In genomic region chr17:78255953-78256704, GRCh38 we compare ENCODE assay signal across 17 cellular contexts. TPM values are rescaled to one million over a fixed set of nuclear protein-coding genes. Genes with fewer than 3 reads are reported as not detected.
DNase-seq lines count a peak whose midpoint lies in the region; ATAC-seq and TF ChIP-seq lines count a peak whose summit lies in the region.
"Had no signal": no experiment of that assay in that cellular context is flagged by ENCODE, and none has a peak within 500 bp of the region (broad histone marks: within the 10 kb centered on the region; RNA-seq: fewer than 3 reads in every experiment).

No MANE protein-coding gene starts in this region.

- H3K4me3 ChIP-seq in BLaER1 treated with 17β-estradiol and CSF1 and Interleukin-3, amounts not matched to agents 10 nM and 100 nM, result no peak overlapping the region
- H3K4me3 ChIP-seq in CD4-positive, CD25-positive, alpha-beta regulatory T cell (ENCODE audit: low read depth, low read length), result no peak overlapping the region
- H3K4me3 ChIP-seq in mesodermal cell (ENCODE audit: extremely low read depth, insufficient read depth, low read length, poor library complexity, severe bottlenecking) (no peak overlapping the region), colonic mucosa (no peak overlapping the region)
- H3K4me3 ChIP-seq: psoas muscle, thoracic aorta had no signal

- H3K27me3 ChIP-seq in BLaER1 treated with 17β-estradiol and CSF1 and Interleukin-3, amounts not matched to agents 10 nM and 100 nM, result peaks cover 0 to 6% (median 0%) of the 10 kb centered on the region in 11 experiments; a peak in 7 of 22 replicates
- no peaks in the 10 kb centered on the region for H3K27me3 ChIP-seq in CD4-positive, CD25-positive, alpha-beta regulatory T cell (ENCODE audit: control insufficient read depth, insufficient read depth, low read length)
- no peaks in the 10 kb centered on the region for H3K27me3 ChIP-seq in colonic mucosa

- H3K27me3 Mint-ChIP-seq in CD4-positive, CD25-positive, alpha-beta regulatory T cell, result peaks cover 5% of the 10 kb centered on the region
- H3K27me3 Mint-ChIP-seq in WTC11 (ENCODE audit: low read depth), result no peaks in the 10 kb centered on the region
- H3K27me3 Mint-ChIP-seq: activated naive CD4-positive, alpha-beta T cell treated with anti-CD3 and anti-CD28 coated beads, Interleukin-2, amount 50 U/mL, for 24 hours had no signal

- WGBS in mesodermal cell (ENCODE audit: insufficient coverage in 2 of 2), 2 experiments, result 71 to 86% methylated on average over 13 of the region's 14 CpGs

- no peaks in the 10 kb centered on the region for H3K36me3 ChIP-seq in BLaER1 treated with 17β-estradiol and CSF1 and Interleukin-3, amounts not matched to agents 10 nM and 100 nM
- H3K36me3 ChIP-seq in CD4-positive, CD25-positive, alpha-beta regulatory T cell (ENCODE audit: control insufficient read depth, insufficient read depth, low read length), result no peaks in the 10 kb centered on the region
- H3K36me3 ChIP-seq in mesodermal cell (ENCODE audit: control insufficient read depth, insufficient read depth, low read length) (no peaks in the 10 kb centered on the region), colonic mucosa (no peaks in the 10 kb centered on the region)
- H3K36me3 ChIP-seq: thoracic aorta had no signal

- peak overlapping the region in 3 of 4 donors; percentile 71 to 90 (median 74) for H3K4me3 Mint-ChIP-seq in CD4-positive, CD25-positive, alpha-beta regulatory T cell
- H3K4me3 Mint-ChIP-seq in WTC11, result no peak overlapping the region
- no peak overlapping the region for H3K4me3 Mint-ChIP-seq in stimulated activated effector memory CD8-positive, alpha-beta T cell treated with anti-CD3 and anti-CD28 coated beads, Interleukin-12 subunit alpha, Interleukin-12 subunit beta, amount 100 ng/mL, for 72 hours
- H3K4me3 Mint-ChIP-seq: activated CD8-positive, alpha-beta memory T cell treated with anti-CD3 and anti-CD28 coated beads, Interleukin-2, amount 10 ng/mL, durations not matched to agents 7 days and 5 days had no signal

- H3K4me1 Mint-ChIP-seq in CD4-positive, CD25-positive, alpha-beta regulatory T cell, result peaks cover 12 to 81% (median 41%) of the 10 kb centered on the region in 4 donors
- H3K4me1 Mint-ChIP-seq in WTC11, result peaks cover 27% of the 10 kb centered on the region
- peaks cover 42% of the 10 kb centered on the region for H3K4me1 Mint-ChIP-seq in stimulated activated effector memory CD8-positive, alpha-beta T cell treated with anti-CD3 and anti-CD28 coated beads, Interleukin-12 subunit alpha, Interleukin-12 subunit beta, amount 100 ng/mL, for 72 hours

- TF ChIP-seq CTCF in WTC11 (IDR thresholded peaks at IDR 0.05) (no peak), colonic mucosa (IDR thresholded peaks at IDR 0.05) (no peak)

- CTCF ChIA-PET in WTC11 (lab: Charles Lee), result interaction anchor here (0.9 to 4.1 kb wide), 6 partner anchors 13 to 156 kb away, joined by 3 to 17 read pairs (median 4); no protein-coding TSS in a partner anchor

- peak overlapping the region; percentile 78 to 94 (median 81) for H3K27ac Mint-ChIP-seq in CD4-positive, CD25-positive, alpha-beta regulatory T cell
- no peak overlapping the region for H3K27ac Mint-ChIP-seq in WTC11
- no peak overlapping the region for H3K27ac Mint-ChIP-seq in stimulated activated effector memory CD8-positive, alpha-beta T cell treated with anti-CD3 and anti-CD28 coated beads, Interleukin-12 subunit alpha, Interleukin-12 subunit beta, amount 100 ng/mL, for 72 hours
- H3K27ac Mint-ChIP-seq: activated CD8-positive, alpha-beta memory T cell treated with anti-CD3 and anti-CD28 coated beads, Interleukin-2, amount 10 ng/mL, durations not matched to agents 7 days and 5 days had no signal

- no peaks in the 10 kb centered on the region for H4K20me1 ChIP-seq in BLaER1 treated with 17β-estradiol and CSF1 and Interleukin-3, amounts not matched to agents 10 nM and 100 nM

- H3K4me2 ChIP-seq in BLaER1 treated with 17β-estradiol and CSF1 and Interleukin-3, amounts not matched to agents 10 nM and 100 nM, result peak overlapping the region in 10 of 11 experiments; percentile 5 to 98 (median 34); a peak in 15 of 22 replicates

- no peak for ATAC-seq in CD4-positive, CD25-positive, alpha-beta regulatory T cell (ENCODE audit: low read depth in 2 of 2)
- no peak for ATAC-seq in WTC11
- no peak for ATAC-seq in stimulated activated effector memory CD8-positive, alpha-beta T cell treated with anti-CD3 and anti-CD28 coated beads, Interleukin-12 subunit alpha, Interleukin-12 subunit beta, amount 100 ng/mL, for 72 hours
- ATAC-seq: activated CD8-positive, alpha-beta memory T cell treated with anti-CD3 and anti-CD28 coated beads, Interleukin-2, amount 10 ng/mL, durations not matched to agents 7 days and 5 days; psoas muscle had no signal

- H3K9ac ChIP-seq in BLaER1 treated with 17β-estradiol and CSF1 and Interleukin-3, amounts not matched to agents 10 nM and 100 nM, result no peak overlapping the region
- no peak overlapping the region for H3K9ac ChIP-seq in colonic mucosa (ENCODE audit: low read depth in 2 of 2, low read length in 2 of 2)

- peaks cover 56 to 74% (median 65%) of the 10 kb centered on the region in 10 experiments for H3K4me1 ChIP-seq in BLaER1 treated with 17β-estradiol and CSF1 and Interleukin-3, amounts not matched to agents 10 nM and 100 nM
- peaks cover 73% of the 10 kb centered on the region for H3K4me1 ChIP-seq in CD4-positive, CD25-positive, alpha-beta regulatory T cell (ENCODE audit: control insufficient read depth, insufficient read depth, low read length, poor library complexity, severe bottlenecking)
- H3K4me1 ChIP-seq in mesodermal cell (ENCODE audit: control insufficient read depth, insufficient read depth, low read length, poor library complexity, severe bottlenecking) (peaks cover 41% of the 10 kb centered on the region), colonic mucosa (peaks cover 15% of the 10 kb centered on the region)

- H3K36me3 Mint-ChIP-seq in CD4-positive, CD25-positive, alpha-beta regulatory T cell, result no peaks in the 10 kb centered on the region
- no peaks in the 10 kb centered on the region for H3K36me3 Mint-ChIP-seq in WTC11
- no peaks in the 10 kb centered on the region for H3K36me3 Mint-ChIP-seq in stimulated activated effector memory CD8-positive, alpha-beta T cell treated with anti-CD3 and anti-CD28 coated beads, Interleukin-12 subunit alpha, Interleukin-12 subunit beta, amount 100 ng/mL, for 72 hours
- H3K36me3 Mint-ChIP-seq: activated CD8-positive, alpha-beta memory T cell treated with anti-CD3 and anti-CD28 coated beads, Interleukin-2, amount 10 ng/mL, durations not matched to agents 7 days and 5 days; activated naive CD4-positive, alpha-beta T cell treated with anti-CD3 and anti-CD28 coated beads, Interleukin-2, amount 50 U/mL, for 24 hours had no signal

- POLR2A ChIA-PET in WTC11 (lab: Charles Lee), result no interaction called here

- intact Hi-C loops in colonic mucosa (cut with DNase I), result no loop called here

- H3K27ac ChIP-seq in BLaER1 treated with 17β-estradiol and CSF1 and Interleukin-3, amounts not matched to agents 10 nM and 100 nM, result peak overlapping the region in 4 of 11 experiments; percentile 5 to 28 (median 18); a peak in 4 of 22 replicates
- H3K27ac ChIP-seq in CD4-positive, CD25-positive, alpha-beta regulatory T cell (ENCODE audit: insufficient read depth, low read length, poor library complexity, severe bottlenecking), result no peak overlapping the region
- peak overlapping the region; percentile 78 for H3K27ac ChIP-seq in mesodermal cell (ENCODE audit: low read depth, low read length, severe bottlenecking)
- no peak overlapping the region for H3K27ac ChIP-seq in colonic mucosa
- H3K27ac ChIP-seq: C4-2B, psoas muscle, thoracic aorta had no signal

- peaks cover 0 to 1% (median 0%) of the 10 kb centered on the region in 7 donors for H3K9me3 Mint-ChIP-seq in CD4-positive, CD25-positive, alpha-beta regulatory T cell
- H3K9me3 Mint-ChIP-seq in WTC11, result no peaks in the 10 kb centered on the region
- no peaks in the 10 kb centered on the region for H3K9me3 Mint-ChIP-seq in stimulated activated effector memory CD8-positive, alpha-beta T cell treated with anti-CD3 and anti-CD28 coated beads, Interleukin-12 subunit alpha, Interleukin-12 subunit beta, amount 100 ng/mL, for 72 hours
- H3K9me3 Mint-ChIP-seq: activated naive CD4-positive, alpha-beta T cell treated with anti-CD3 and anti-CD28 coated beads, Interleukin-2, amount 50 U/mL, for 24 hours had no signal

- no peaks in the 10 kb centered on the region for H3K9me3 ChIP-seq in BLaER1 treated with 17β-estradiol and CSF1 and Interleukin-3, amounts not matched to agents 10 nM and 100 nM (replicated peaks in 1 of 11)
- no peaks in the 10 kb centered on the region for H3K9me3 ChIP-seq in CD4-positive, CD25-positive, alpha-beta regulatory T cell (ENCODE audit: control insufficient read depth in 2 of 2, low read length in 2 of 2)
- H3K9me3 ChIP-seq in mesodermal cell (ENCODE audit: control insufficient read depth, low read length) (no peaks in the 10 kb centered on the region), colonic mucosa (no peaks in the 10 kb centered on the region)
- H3K9me3 ChIP-seq: psoas muscle, thoracic aorta had no signal

- DNase-seq in CD4-positive, CD25-positive, alpha-beta regulatory T cell, result no peak
- DNase-seq in WTC11 (ENCODE audit: low spot score), result no peak
- no peak for DNase-seq in mesenteric fat pad (ENCODE audit: low spot score)
- DNase-seq in colonic mucosa, result no peak
- DNase-seq in stimulated activated effector memory CD8-positive, alpha-beta T cell treated with anti-CD3 and anti-CD28 coated beads, Interleukin-12 subunit alpha, Interleukin-12 subunit beta, amount 100 ng/mL, for 72 hours (ENCODE audit: low spot score in 2 of 2), result no peak
- DNase-seq: activated CD8-positive, alpha-beta memory T cell treated with anti-CD3 and anti-CD28 coated beads, Interleukin-2, amount 10 ng/mL, durations not matched to agents 7 days and 5 days; caudate nucleus; foreskin fibroblast; NCI-H1694; NCI-H524 treated with DMSO at 0.1 percent for 48 hours; psoas muscle had no signal

TF ChIP-seq in WTC11, 78 proteins besides CTCF, POLR2A, EP300 and RAD21:
- TF ChIP-seq RELA (CRISPR knock-in tag; IDR thresholded peaks at IDR 0.05; ENCODE audit: borderline replicate concordance) (0 out of 2 replicates have a peak, but pooled peaks have one; percentile 34), GTF2I (CRISPR knock-in tag; conservative IDR thresholded peaks at IDR 0.05) (no peak)
TF ChIP-seq in WTC11: peak in this region for 1.

RNA-seq across cellular contexts. Expression of gene TMEM235, which starts 24.7 kb away (rescaled TPM):
- not detected for total RNA-seq in CD4-positive, CD25-positive, alpha-beta regulatory T cell
- polyA plus RNA-seq in CD4-positive, CD25-positive, alpha-beta regulatory T cell, result not detected
- total RNA-seq in WTC11 (2021) (0.24 to 0.41 TPM (median 0.27 TPM) in 3 replicates), mesenteric fat pad (not detected), colonic mucosa (not detected)
- not detected for polyA plus RNA-seq in mesodermal cell (2013, experiment 1 of 2)
- not detected for polyA plus RNA-seq in mesodermal cell (2013, experiment 2 of 2)
- total RNA-seq: activated CD8-positive, alpha-beta memory T cell treated with anti-CD3 and anti-CD28 coated beads, Interleukin-2, amount 10 ng/mL, durations not matched to agents 7 days and 5 days; psoas muscle; RPMI7951; thoracic aorta had no signal
- polyA plus RNA-seq: psoas muscle had no signal

RNA-seq across cellular contexts. Expression of gene BIRC5, which starts 42.1 kb away (rescaled TPM):
- 2.7 TPM for total RNA-seq in CD4-positive, CD25-positive, alpha-beta regulatory T cell
- polyA plus RNA-seq in CD4-positive, CD25-positive, alpha-beta regulatory T cell, result 10 to 100 TPM in 1 of 4 donors, 1 to 10 TPM in 3; 2.8 to 11.5 (median 7.5) TPM
- 115 to 117 TPM (median 117 TPM) in 3 replicates for total RNA-seq in WTC11 (2021)
- 67.6 TPM for polyA plus RNA-seq in mesodermal cell (2013, experiment 1 of 2)
- polyA plus RNA-seq in mesodermal cell (2013, experiment 2 of 2), result 73.0 TPM
- not detected for total RNA-seq in mesenteric fat pad
- 10 to 100 TPM; 15.2 to 77.1 TPM for total RNA-seq in colonic mucosa

Comparison
In these comparisons a context has a peak if more than half of its experiments do, and no peak if none do; other contexts are left out.
1. H3K27ac Mint-ChIP-seq: peak in CD4-positive, CD25-positive, alpha-beta regulatory T cell (3 of 3); none in WTC11 (single experiment) and stimulated activated effector memory CD8-positive, alpha-beta T cell treated with anti-CD3 and anti-CD28 coated beads, Interleukin-12 subunit alpha, Interleukin-12 subunit beta, amount 100 ng/mL, for 72 hours (single experiment).
2. H3K4me3 Mint-ChIP-seq: peak in CD4-positive, CD25-positive, alpha-beta regulatory T cell (3 of 4); none in WTC11 (single experiment) and stimulated activated effector memory CD8-positive, alpha-beta T cell treated with anti-CD3 and anti-CD28 coated beads, Interleukin-12 subunit alpha, Interleukin-12 subunit beta, amount 100 ng/mL, for 72 hours (single experiment).